In the genomic region with DNA sequence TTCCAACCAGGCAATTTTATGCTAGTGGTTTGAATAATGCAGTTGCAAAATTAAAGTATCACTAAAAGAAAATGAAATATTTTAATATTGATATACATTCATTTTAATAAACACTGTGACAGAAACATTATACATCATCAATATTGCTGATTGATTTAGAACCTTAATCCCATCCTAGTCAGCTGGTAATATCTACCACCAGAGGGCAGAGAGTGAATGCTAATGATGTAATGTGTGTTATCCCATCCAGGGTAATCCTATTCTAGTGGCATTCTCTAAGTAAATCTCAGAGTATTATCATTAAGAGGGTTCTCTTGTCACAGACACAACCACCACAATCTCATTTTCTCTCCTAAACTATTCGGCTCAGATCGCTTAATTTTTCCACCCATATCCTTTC, we compare ENCODE assay signal across 8 cellular contexts.
A peak's percentile ranks its signal among the peaks of the same experiment; 100 is the strongest.
DNase-seq lines count a peak whose midpoint lies in the region; ATAC-seq, FAIRE-seq and TF ChIP-seq lines count a peak whose summit lies in the region.

No MANE protein-coding gene starts in this region.

- intact Hi-C loops in aorta (cut with DNase I): loop anchor here in 1 of 2 donors (5.0 kb wide), 1 partner anchor 201 kb away; no protein-coding TSS in a partner anchor

- no peak for ATAC-seq in aorta (ENCODE audit: low FRiP score)

- H3K9me3 ChIP-seq in liver (ENCODE audit: control insufficient read depth in 4 of 4, low read length in 3 of 4) (no peaks in the 10 kb centered on the region), aorta (ENCODE audit: control insufficient read depth, low read length) (no peaks in the 10 kb centered on the region)

- no peak for TF ChIP-seq EP300 in Ishikawa (IDR thresholded peaks at IDR 0.05; ENCODE audit: borderline replicate concordance)

- no peak overlapping the region for H3K9ac ChIP-seq in liver (ENCODE audit: low read depth in 1 of 2, low read length in 2 of 2)

- TF ChIP-seq RAD21 in Ishikawa (IDR thresholded peaks at IDR 0.05; ENCODE audit: low read depth) (peak; percentile 25; the same call in 1 of the 2 replicates), liver (IDR thresholded peaks at IDR 0.05) (peak; percentile 73 to 80)

- DNase-seq in D721Med (ENCODE audit: insufficient read length, low spot score) (no peak), aorta (no peak), ecto neural progenitor cell (ENCODE audit: low spot score) (no peak), AG08395 (ENCODE audit: low spot score) (no peak)
- no peak for DNase-seq in stimulated activated CD4-positive, alpha-beta T cell treated with anti-CD3 and anti-CD28 coated beads, Interleukin-2, amount 100 ng/mL, for 48 hours

- H3K4me3 ChIP-seq in liver (ENCODE audit: low read depth in 1 of 3, low read length in 3 of 3): no peak overlapping the region
- no peak overlapping the region for H3K4me3 ChIP-seq in aorta (ENCODE audit: low read length in 2 of 2)

- no peaks in the 10 kb centered on the region for H3K27me3 ChIP-seq in liver (ENCODE audit: control insufficient read depth in 4 of 4, insufficient read depth in 4 of 4, low read length in 3 of 4)
- no peaks in the 10 kb centered on the region for H3K27me3 ChIP-seq in aorta (ENCODE audit: control insufficient read depth in 1 of 2, insufficient read depth in 2 of 2, low read length in 1 of 2)

- FAIRE-seq in D721Med (lab: Jason Lieb, UNC): peak; percentile 99

- H3K36me3 ChIP-seq in liver (ENCODE audit: control insufficient read depth in 4 of 4, insufficient read depth in 3 of 4, low read depth in 1 of 4, low read length in 3 of 4): no peaks in the 10 kb centered on the region
- H3K36me3 ChIP-seq in aorta (ENCODE audit: control insufficient read depth in 1 of 2, insufficient read depth in 2 of 2, low read length in 1 of 2): no peaks in the 10 kb centered on the region

- peak; percentile 78 for TF ChIP-seq CTCF in D721Med (IDR thresholded peaks at IDR 0.05; ENCODE audit: insufficient read depth, missing control alignments)
- TF ChIP-seq CTCF in VCaP (conservative IDR thresholded peaks at IDR 0.05): peak; percentile 81
- TF ChIP-seq CTCF in liver (IDR thresholded peaks at IDR 0.05; ENCODE audit: low read depth, low read length, missing input control): peak; percentile 53

- WGBS in liver: 46% methylated on average over 2 of the region's 2 CpGs
- 26 to 37% methylated on average over 2 of the region's 2 CpGs for WGBS in aorta, 2 donors

- H3K4me1 ChIP-seq in liver (ENCODE audit: control insufficient read depth in 4 of 4, insufficient read depth in 4 of 4, low read length in 3 of 4) (no peaks in the 10 kb centered on the region), aorta (ENCODE audit: control insufficient read depth in 1 of 2, insufficient read depth in 2 of 2, low read length in 2 of 2) (no peaks in the 10 kb centered on the region)

- H3K27ac ChIP-seq in VCaP: no peak overlapping the region
- no peak overlapping the region for H3K27ac ChIP-seq in liver (ENCODE audit: low read depth in 1 of 2, low read length in 2 of 2)
- H3K27ac ChIP-seq in aorta (ENCODE audit: low read depth in 1 of 2, low read length in 2 of 2): no peak overlapping the region

TF ChIP-seq in Ishikawa, 13 proteins besides CTCF, POLR2A, EP300 and RAD21:
- TF ChIP-seq ZBTB7A (IDR thresholded peaks at IDR 0.05; ENCODE audit: low read depth): no peak
- TF ChIP-seq CREB1 (IDR thresholded peaks at IDR 0.05; ENCODE audit: low read depth): no peak
- no peak for TF ChIP-seq YY1 (IDR thresholded peaks at IDR 0.05; ENCODE audit: low read depth)
- no peak for TF ChIP-seq CEBPB (IDR thresholded peaks at IDR 0.05)
- TF ChIP-seq, protein P1, sequence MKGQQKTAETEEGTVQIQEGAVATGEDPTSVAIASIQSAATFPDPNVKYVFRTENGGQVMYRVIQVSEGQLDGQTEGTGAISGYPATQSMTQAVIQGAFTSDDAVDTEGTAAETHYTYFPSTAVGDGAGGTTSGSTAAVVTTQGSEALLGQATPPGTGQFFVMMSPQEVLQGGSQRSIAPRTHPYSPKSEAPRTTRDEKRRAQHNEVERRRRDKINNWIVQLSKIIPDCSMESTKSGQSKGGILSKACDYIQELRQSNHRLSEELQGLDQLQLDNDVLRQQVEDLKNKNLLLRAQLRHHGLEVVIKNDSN (IDR thresholded peaks at IDR 0.05): no peak

TF ChIP-seq in liver, 16 proteins besides CTCF, POLR2A, EP300 and RAD21:
- TF ChIP-seq, protein P2, sequence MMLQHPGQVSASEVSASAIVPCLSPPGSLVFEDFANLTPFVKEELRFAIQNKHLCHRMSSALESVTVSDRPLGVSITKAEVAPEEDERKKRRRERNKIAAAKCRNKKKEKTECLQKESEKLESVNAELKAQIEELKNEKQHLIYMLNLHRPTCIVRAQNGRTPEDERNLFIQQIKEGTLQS (IDR thresholded peaks at IDR 0.05): peak; percentile 37
- no peak for TF ChIP-seq YY1 (IDR thresholded peaks at IDR 0.05)
- TF ChIP-seq TAF1 (conservative IDR thresholded peaks at IDR 0.05): no peak
- TF ChIP-seq ZBTB33 (IDR thresholded peaks at IDR 0.05): no peak
- TF ChIP-seq HNF4A (conservative IDR thresholded peaks at IDR 0.05): no peak
- TF ChIP-seq JUND (IDR thresholded peaks at IDR 0.05): no peak
- TF ChIP-seq FOXA2 (IDR thresholded peaks at IDR 0.05): no peak
